ENCODE assay signal across 2 cellular contexts in genomic region chr17:689556-690247, GRCh38.
TF ChIP-seq lines count a peak whose summit lies in the region.

No MANE protein-coding gene starts in this region.

TF ChIP-seq in GM23338, 12 proteins besides CTCF, POLR2A, EP300 and RAD21:
- TF ChIP-seq REST (IDR thresholded peaks at IDR 0.05; ENCODE audit: unreplicated experiment) (no peak), ZNF114 (CRISPR knock-in tag; IDR thresholded peaks at IDR 0.05) (no peak), EZH2 (IDR thresholded peaks at IDR 0.05; ENCODE audit: low read depth, unreplicated experiment) (no peak)

TF ChIP-seq in WTC11, 78 proteins besides CTCF, POLR2A, EP300 and RAD21:
- TF ChIP-seq ERG (CRISPR knock-in tag; IDR thresholded peaks at IDR 0.05), result no peak
- TF ChIP-seq ATF6 (CRISPR knock-in tag; IDR thresholded peaks at IDR 0.05), result no peak
- no peak for TF ChIP-seq EMX1 (CRISPR knock-in tag; IDR thresholded peaks at IDR 0.05)
- no peak for TF ChIP-seq NR1H2 (CRISPR knock-in tag; IDR thresholded peaks at IDR 0.05)
- TF ChIP-seq TEAD1 (CRISPR knock-in tag; IDR thresholded peaks at IDR 0.05), result no peak
- TF ChIP-seq TP53 (CRISPR knock-in tag; IDR thresholded peaks at IDR 0.05), result no peak
- no peak for TF ChIP-seq ZSCAN18 (CRISPR knock-in tag; IDR thresholded peaks at IDR 0.05)
- TF ChIP-seq PREB (CRISPR knock-in tag; IDR thresholded peaks at IDR 0.05; ENCODE audit: borderline replicate concordance), result no peak
- no peak for TF ChIP-seq JUN (CRISPR knock-in tag; IDR thresholded peaks at IDR 0.05)
- TF ChIP-seq USF2 (CRISPR knock-in tag; IDR thresholded peaks at IDR 0.05), result no peak
- TF ChIP-seq FOXJ3 (CRISPR knock-in tag; IDR thresholded peaks at IDR 0.05; ENCODE audit: borderline replicate concordance), result no peak
- TF ChIP-seq AR (CRISPR knock-in tag; IDR thresholded peaks at IDR 0.05), result no peak
- TF ChIP-seq MXD4 (CRISPR knock-in tag; IDR thresholded peaks at IDR 0.05; ENCODE audit: borderline replicate concordance), result no peak
- TF ChIP-seq ZNF263 (CRISPR knock-in tag; IDR thresholded peaks at IDR 0.05; ENCODE audit: low read depth), result no peak
- no peak for TF ChIP-seq ZNF281 (CRISPR knock-in tag; IDR thresholded peaks at IDR 0.05)
- TF ChIP-seq NR2C2 (CRISPR knock-in tag; IDR thresholded peaks at IDR 0.05), result no peak
- no peak for TF ChIP-seq CDX4 (CRISPR knock-in tag; IDR thresholded peaks at IDR 0.05; ENCODE audit: borderline replicate concordance)
